In genomic region chr2:8584174-8585066, GRCh38 we compare ENCODE assay signal across 9 cellular contexts.
A peak's percentile ranks its signal among the peaks of the same experiment; 100 is the strongest.
DNase-seq lines count a peak whose midpoint lies in the region; ATAC-seq and FAIRE-seq lines count a peak whose summit lies in the region.
"Had no signal": no experiment of that assay in that cellular context is flagged by ENCODE, and none has a peak within 500 bp of the region (broad histone marks: within the 10 kb centered on the region; RNA-seq: fewer than 3 reads in every experiment).

No MANE protein-coding gene starts in this region.

- H3K4me1 ChIP-seq in skeletal muscle tissue (ENCODE audit: control insufficient read depth in 3 of 3, insufficient read depth in 3 of 3, low read length in 3 of 3): peaks cover 2 to 7% (median 4%) of the 10 kb centered on the region in 3 donors

- H3K9ac ChIP-seq in skeletal muscle tissue (ENCODE audit: low read depth in 1 of 3, low read length in 3 of 3): peak overlapping the region in 1 of 3 donors; percentile 50

- peaks cover 22% of the 10 kb centered on the region for H3K4me1 Mint-ChIP-seq in T-helper 17 cell

- DNase-seq in GM19239 (ENCODE audit: insufficient read length, low spot score): no peak
- no peak for DNase-seq in T-helper 17 cell
- peak; percentile 53 for DNase-seq in left lobe of liver (ENCODE audit: low spot score)
- DNase-seq in glomerular visceral epithelial cell (ENCODE audit: extremely low spot score): no peak
- no peak for DNase-seq in DMS79 treated with DMSO at 0.1 percent for 48 hours (lab: John Stamatoyannopoulos, UW)
- DNase-seq: NCI-H2081 treated with DMSO at 0.1 percent for 48 hours had no signal

- H3K9me3 ChIP-seq in T-helper 17 cell (ENCODE audit: control insufficient read depth, low read length, poor library complexity, severe bottlenecking) (no peaks in the 10 kb centered on the region), skeletal muscle tissue (ENCODE audit: control insufficient read depth in 3 of 3, low read length in 3 of 3) (no peaks in the 10 kb centered on the region)

- H3K36me3 Mint-ChIP-seq in T-helper 17 cell (ENCODE audit: low read depth): no peaks in the 10 kb centered on the region

- ATAC-seq in T-helper 17 cell (no peak), left lobe of liver (peak; percentile 27), GM21717 (IDR thresholded peaks at IDR 0.05; ENCODE audit: unreplicated experiment) (no peak), HG03432 (IDR thresholded peaks at IDR 0.05; ENCODE audit: unreplicated experiment) (no peak)

- peaks cover 16% of the 10 kb centered on the region for H3K27me3 Mint-ChIP-seq in T-helper 17 cell

- no peaks in the 10 kb centered on the region for H3K36me3 ChIP-seq in skeletal muscle tissue (ENCODE audit: control insufficient read depth in 3 of 3, insufficient read depth in 3 of 3, low read length in 3 of 3)

- no peak overlapping the region for H3K27ac ChIP-seq in skeletal muscle tissue (ENCODE audit: low read depth, low read length)

- no peak overlapping the region for H3K27ac Mint-ChIP-seq in T-helper 17 cell

- FAIRE-seq in GM19239 (lab: Jason Lieb, UNC): peak; percentile 57

- H3K27me3 ChIP-seq in skeletal muscle tissue (ENCODE audit: control insufficient read depth in 3 of 3, insufficient read depth in 3 of 3, low read length in 3 of 3): peaks cover 0 to 6% (median 3%) of the 10 kb centered on the region in 3 donors

- H3K4me3 Mint-ChIP-seq in T-helper 17 cell: peak overlapping the region; percentile 67

- H3K4me3 ChIP-seq in skeletal muscle tissue (ENCODE audit: low read length in 3 of 3): peak overlapping the region in 2 of 3 donors; percentile 22 to 51
